ENCODE assay signal across 8 cellular contexts in the genomic region with DNA sequence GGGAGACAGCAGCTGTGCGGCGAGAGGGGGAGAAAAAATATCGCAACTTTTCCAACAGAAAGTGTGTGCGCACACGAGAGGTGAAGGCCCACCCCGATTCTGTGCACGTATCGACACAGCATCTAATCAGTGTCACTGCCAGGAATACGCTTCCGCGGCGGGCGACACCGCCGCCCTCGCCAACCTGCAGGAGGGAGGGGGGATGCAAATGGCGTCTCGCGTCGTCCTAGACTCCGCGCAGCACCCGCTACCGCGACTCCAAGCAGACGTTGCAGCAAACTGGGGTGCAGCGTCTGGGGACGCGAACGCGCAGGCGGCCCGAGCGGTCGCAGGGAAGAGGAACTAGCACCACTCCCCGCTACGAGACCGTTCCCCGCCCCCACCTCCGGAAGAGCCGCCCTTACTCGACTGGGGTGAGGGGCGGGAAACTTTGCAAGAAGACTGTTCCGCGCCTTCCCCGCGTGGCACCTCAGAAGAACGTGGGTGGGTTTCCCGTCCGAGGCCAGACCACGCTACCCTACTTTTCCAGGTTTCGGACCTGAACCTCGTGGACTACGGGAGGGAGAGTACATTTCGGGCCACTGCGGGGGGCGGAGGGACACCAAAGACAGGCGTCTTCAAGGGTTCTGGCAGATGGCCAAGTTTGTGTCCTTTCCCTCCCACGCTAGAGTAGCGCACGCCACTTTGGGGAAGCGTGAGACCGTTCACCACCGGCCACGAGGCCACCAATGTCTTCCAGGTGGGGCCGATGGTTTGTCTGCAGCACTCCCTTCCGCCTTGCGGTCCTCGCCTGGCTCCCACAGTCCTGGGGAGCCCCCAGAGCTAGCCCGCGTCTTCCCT.
DNase-seq lines count a peak whose midpoint lies in the region; ATAC-seq, FAIRE-seq and TF ChIP-seq lines count a peak whose summit lies in the region.

No MANE protein-coding gene starts in this region.

- no peaks in the 10 kb centered on the region for H3K9me3 ChIP-seq in endothelial cell of umbilical vein (replicated peaks; ENCODE audit: control insufficient read depth, insufficient read depth, low read length)

- H3K4me1 Mint-ChIP-seq in stimulated activated naive CD8-positive, alpha-beta T cell treated with anti-CD3 and anti-CD28 coated beads, Interleukin-15, Interleukin-2, amounts not matched to agents 100 ng/mL and 50 ng/mL, for 24 hours (ENCODE audit: low read depth): peaks cover 43% of the 10 kb centered on the region

- POLR2A ChIA-PET in endothelial cell of umbilical vein (lab: Charles Lee): no interaction called here

- H3K27me3 ChIP-seq in endothelial cell of umbilical vein (ENCODE audit: control insufficient read depth in 2 of 2, insufficient read depth in 2 of 2, low read length in 2 of 2): no peaks in the 10 kb centered on the region

- peak overlapping the region; percentile 6 to 49 (median 36) for H3K4me3 ChIP-seq in endothelial cell of umbilical vein (replicated peaks in 1 of 3; ENCODE audit: insufficient read depth in 1 of 3, low read depth in 1 of 3, low read length in 3 of 3)

- no peak; the same call in 1 of the 2 replicates for TF ChIP-seq POLR2A in GM12891 (IDR thresholded peaks at IDR 0.05; ENCODE audit: low read depth, low read length)
- peak; percentile 33 for TF ChIP-seq POLR2A in endothelial cell of umbilical vein (IDR thresholded peaks at IDR 0.05; ENCODE audit: low read depth, low read length)

- H3K4me2 ChIP-seq in endothelial cell of umbilical vein (ENCODE audit: insufficient read depth, low read length): peak overlapping the region; percentile 56

- CTCF ChIA-PET in endothelial cell of umbilical vein (lab: Charles Lee): interaction anchor here (1.7 kb wide), 1 partner anchor 69 kb away, joined by 9 read pairs; no protein-coding TSS in a partner anchor

- peak overlapping the region; percentile 96 for H3K27ac Mint-ChIP-seq in stimulated activated naive CD8-positive, alpha-beta T cell treated with anti-CD3 and anti-CD28 coated beads, Interleukin-15, Interleukin-2, amounts not matched to agents 100 ng/mL and 50 ng/mL, for 24 hours

- no peaks in the 10 kb centered on the region for H3K36me3 ChIP-seq in endothelial cell of umbilical vein (ENCODE audit: control insufficient read depth in 2 of 2, extremely low read depth in 1 of 2, insufficient read depth in 2 of 2, low read length in 2 of 2)

- H3K27ac ChIP-seq in endothelial cell of umbilical vein (ENCODE audit: insufficient read depth, low read depth, low read length): peak overlapping the region; percentile 66

- DNase-seq in GM12891 (ENCODE audit: insufficient read length, low spot score) (no peak), NOMO-1 (lab: John Stamatoyannopoulos, UW; ENCODE audit: unreplicated experiment in 2 of 2) (peak; percentile 69 to 77), endothelial cell of umbilical vein (ENCODE audit: low read depth, low spot score) (peak; percentile 42), myocyte (ENCODE audit: low read depth) (peak; percentile 76), NCI-H226 (no peak)
- DNase-seq in activated CD8-positive, alpha-beta memory T cell treated with anti-CD3 and anti-CD28 coated beads, Interleukin-2, amount 50 U/mL, for 24 hours (ENCODE audit: extremely low read depth): peak; percentile 40

- ATAC-seq in HG02852 (IDR thresholded peaks at IDR 0.05; ENCODE audit: unreplicated experiment): peak; percentile 43

- TF ChIP-seq CTCF in endothelial cell of umbilical vein (IDR thresholded peaks at IDR 0.05; ENCODE audit: extremely low read depth in 1 of 2, insufficient read depth in 1 of 2, low read depth in 1 of 2, low read length in 2 of 2): no peak

- peak overlapping the region; percentile 74 for H3K9ac ChIP-seq in endothelial cell of umbilical vein (replicated peaks; ENCODE audit: extremely low read depth, insufficient read depth, low read length)

- H3K9me1 ChIP-seq in endothelial cell of umbilical vein (replicated peaks; ENCODE audit: control insufficient read depth, extremely low read depth, insufficient read depth, low read length): no peaks in the 10 kb centered on the region

- no TSS peak for BruUV-seq in endothelial cell of umbilical vein (replicated peaks; lab: Mats Ljungman, UMichigan)

- H3K9me3 Mint-ChIP-seq in stimulated activated naive CD8-positive, alpha-beta T cell treated with anti-CD3 and anti-CD28 coated beads, Interleukin-15, Interleukin-2, amounts not matched to agents 100 ng/mL and 50 ng/mL, for 24 hours: no peaks in the 10 kb centered on the region

- no peaks in the 10 kb centered on the region for H4K20me1 ChIP-seq in endothelial cell of umbilical vein (replicated peaks; ENCODE audit: control insufficient read depth, extremely low read depth, insufficient read depth, low read length)

- H3K4me1 ChIP-seq in endothelial cell of umbilical vein (ENCODE audit: control insufficient read depth, extremely low read depth, insufficient read depth, low read length): peaks cover 39% of the 10 kb centered on the region

- peaks cover 4% of the 10 kb centered on the region for H3K36me3 Mint-ChIP-seq in stimulated activated naive CD8-positive, alpha-beta T cell treated with anti-CD3 and anti-CD28 coated beads, Interleukin-15, Interleukin-2, amounts not matched to agents 100 ng/mL and 50 ng/mL, for 24 hours (ENCODE audit: low read depth)

- no peaks in the 10 kb centered on the region for H3K27me3 Mint-ChIP-seq in stimulated activated naive CD8-positive, alpha-beta T cell treated with anti-CD3 and anti-CD28 coated beads, Interleukin-15, Interleukin-2, amounts not matched to agents 100 ng/mL and 50 ng/mL, for 24 hours

- peak overlapping the region; percentile 70 for H2AFZ ChIP-seq in endothelial cell of umbilical vein (ENCODE audit: low read depth, low read length)

- H3K4me3 Mint-ChIP-seq in stimulated activated naive CD8-positive, alpha-beta T cell treated with anti-CD3 and anti-CD28 coated beads, Interleukin-15, Interleukin-2, amounts not matched to agents 100 ng/mL and 50 ng/mL, for 24 hours: peak overlapping the region; percentile 86

- peak; percentile 98 for FAIRE-seq in GM12891 (lab: Jason Lieb, UNC)
- peak; percentile 83 for FAIRE-seq in endothelial cell of umbilical vein (lab: Jason Lieb, UNC)

- intact Hi-C loops in endothelial cell of umbilical vein (cut with micrococcal nuclease): loop anchor here (1.0 to 10.0 kb wide), 4 partner anchors 21 to 1371 kb away; partner anchors contain the start of gene MID1IP1

- no peaks in the 10 kb centered on the region for H3K79me2 ChIP-seq in endothelial cell of umbilical vein (ENCODE audit: control insufficient read depth, insufficient read depth, low read length)

- dilution Hi-C loops in endothelial cell of umbilical vein (cut with MboI; ENCODE audit: extremely low pct_ligation_motif_present, low sequenced_read_pairs): no loop called here

TF ChIP-seq in GM12891, 5 proteins besides CTCF, POLR2A, EP300 and RAD21:
- TF ChIP-seq POLR2AphosphoS5 (IDR thresholded peaks at IDR 0.05; ENCODE audit: low read depth, low read length): peak; percentile 81; the same call in 1 of the 2 replicates
- TF ChIP-seq TAF1 (IDR thresholded peaks at IDR 0.05; ENCODE audit: low read depth, low read length): peak; percentile 18; the same call in 1 of the 2 replicates
- no peak for TF ChIP-seq PAX5 (IDR thresholded peaks at IDR 0.05; ENCODE audit: insufficient read depth, low read length, severe bottlenecking)
- no peak for TF ChIP-seq POU2F2 (IDR thresholded peaks at IDR 0.05; ENCODE audit: low read depth, low read length)
- TF ChIP-seq SPI1 (IDR thresholded peaks at IDR 0.05; ENCODE audit: low read depth, low read length): peak; percentile 58

TF ChIP-seq in endothelial cell of umbilical vein, 7 proteins besides CTCF, POLR2A, EP300 and RAD21:
- TF ChIP-seq MYC (IDR thresholded peaks at IDR 0.05; ENCODE audit: low read depth, low read length) (peak; percentile 5), EZH2 (IDR thresholded peaks at IDR 0.05; ENCODE audit: borderline replicate concordance, low read depth, low read length, severe bottlenecking) (no peak)

Comparison
In these comparisons a context has a peak if more than half of its experiments do, and no peak if none do; other contexts are left out.
1. DNase-seq: peak in NOMO-1 (2 of 2), activated CD8-positive, alpha-beta memory T cell treated with anti-CD3 and anti-CD28 coated beads, Interleukin-2, amount 50 U/mL, for 24 hours (single experiment), endothelial cell of umbilical vein (single experiment) and myocyte (single experiment); none in GM12891 (single experiment) and NCI-H226 (single experiment).